7 cellular contexts compared by ENCODE assay signal in the genomic region with DNA sequence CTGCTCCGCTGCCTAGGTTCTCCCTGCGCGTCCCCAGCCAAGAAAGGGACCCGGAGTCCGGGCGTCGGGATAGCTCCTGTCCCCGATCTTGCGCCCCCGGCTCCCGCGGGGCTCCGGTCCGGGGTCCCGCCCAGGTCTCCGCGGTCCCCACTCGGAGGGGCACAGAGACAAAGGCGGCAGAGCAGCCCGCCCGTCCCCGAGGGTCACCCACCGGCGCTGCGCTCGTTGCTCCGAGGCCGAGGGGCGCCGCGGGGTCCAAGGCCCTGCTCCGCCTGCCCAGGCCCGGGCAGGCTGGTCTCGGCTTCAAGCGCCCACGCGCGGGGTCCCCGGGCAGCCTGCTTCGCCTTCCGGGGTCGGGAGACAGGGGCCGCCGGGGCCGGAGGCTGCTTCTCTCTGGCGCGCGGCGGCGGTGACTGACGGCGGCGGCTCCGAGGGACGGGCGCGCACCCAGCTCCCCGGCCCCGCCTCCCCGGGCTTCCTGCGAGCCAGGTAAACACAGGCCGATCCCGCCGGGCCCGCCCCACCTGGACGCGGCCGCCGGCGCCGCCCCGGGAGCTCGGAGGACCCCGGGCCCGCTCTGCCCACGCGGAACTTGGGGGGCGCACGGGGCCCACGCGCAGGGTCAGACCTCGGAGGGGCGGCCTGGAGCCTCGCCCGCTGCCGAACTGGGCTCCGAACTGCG. TPM values are rescaled to one million over a fixed set of nuclear protein-coding genes. Genes with fewer than 3 reads are reported as not detected.
DNase-seq lines count a peak whose midpoint lies in the region; ATAC-seq and TF ChIP-seq lines count a peak whose summit lies in the region.

MBP (minus strand) TSS at position 415 of the 682 bp plus-strand sequence. CDS start 27,522 bp downstream, outside the sequence.

- no peaks in the 10 kb centered on the region for H3K9me3 ChIP-seq in thoracic aorta

- H3K36me3 ChIP-seq in thoracic aorta: no peaks in the 10 kb centered on the region

- peaks cover 15 to 44% of the 10 kb centered on the region in 2 donors for H3K4me1 ChIP-seq in thoracic aorta (ENCODE audit: control insufficient read depth in 1 of 2, low read depth in 2 of 2)

- no peaks in the 10 kb centered on the region for H3K27me3 ChIP-seq in thoracic aorta (replicated peaks; ENCODE audit: insufficient read depth)

- TF ChIP-seq CTCF in epithelial cell of esophagus (IDR thresholded peaks at IDR 0.05; ENCODE audit: insufficient read depth, low read depth, low read length, missing control alignments) (no peak), thoracic aorta (IDR thresholded peaks at IDR 0.05) (no peak)

- ATAC-seq in GM18861 (IDR thresholded peaks at IDR 0.05; ENCODE audit: unreplicated experiment) (peak; percentile 32), HG02870 (IDR thresholded peaks at IDR 0.05; ENCODE audit: unreplicated experiment) (peak; percentile 50), thoracic aorta (ENCODE audit: insufficient number of reproducible peaks, low FRiP score, low read depth) (no peak)
- peak; percentile 59 to 72 for ATAC-seq in naive thymus-derived CD8-positive, alpha-beta T cell

- H3K4me3 Mint-ChIP-seq in naive thymus-derived CD8-positive, alpha-beta T cell: peak within 1 kb of the TSS; percentile 65 to 99 (median 92)

- POLR2A ChIA-PET in naive thymus-derived CD8-positive, alpha-beta T cell (lab: Charles Lee): interaction anchor here (0.6 to 5.2 kb wide), 20 partner anchors 8 to 79 kb away, joined by 3 to 43 read pairs (median 8); no protein-coding TSS in a partner anchor

- H3K4me3 ChIP-seq in epithelial cell of esophagus (ENCODE audit: low read length) (peak within 1 kb of the TSS; percentile 71), thoracic aorta (peak within 1 kb of the TSS; percentile 81)

- H3K27me3 Mint-ChIP-seq in naive thymus-derived CD8-positive, alpha-beta T cell: no peaks in the 10 kb centered on the region

- H3K4me1 Mint-ChIP-seq in naive thymus-derived CD8-positive, alpha-beta T cell: peaks cover 31 to 61% (median 58%) of the 10 kb centered on the region in 4 donors

- DNase-seq in NCI-H2196 (lab: John Stamatoyannopoulos, UW; ENCODE audit: unreplicated experiment) (peak; percentile 75), epithelial cell of esophagus (ENCODE audit: low read depth) (peak; percentile 84), thoracic aorta (ENCODE audit: low spot score) (no peak)
- peak in 2 of 3 experiments; percentile 43 to 44 for DNase-seq in activated CD8-positive, alpha-beta memory T cell treated with anti-CD3 and anti-CD28 coated beads for 48 hours (ENCODE audit: low read depth in 2 of 3, low spot score in 2 of 3)
- peak; percentile 38 to 78 (median 66) for DNase-seq in naive thymus-derived CD8-positive, alpha-beta T cell

- H3K27ac Mint-ChIP-seq in naive thymus-derived CD8-positive, alpha-beta T cell: peak within 1 kb of the TSS; percentile 87 to 98 (median 95)

- H3K27ac ChIP-seq in thoracic aorta: peak within 1 kb of the TSS; percentile 81 to 89

- H3K36me3 Mint-ChIP-seq in naive thymus-derived CD8-positive, alpha-beta T cell: peaks cover 0 to 11% (median 0%) of the 10 kb centered on the region in 3 donors

- H3K9me3 Mint-ChIP-seq in naive thymus-derived CD8-positive, alpha-beta T cell: peaks cover 0 to 2% (median 0%) of the 10 kb centered on the region in 9 donors

RNA-seq across cellular contexts. Expression of gene MBP, which starts in this region (rescaled TPM):
- 100 to 1,000 TPM in 1 of 2 experiments, 10 to 100 TPM in 1; 99.9 to 108 TPM for total RNA-seq in naive thymus-derived CD8-positive, alpha-beta T cell
- polyA plus RNA-seq in naive thymus-derived CD8-positive, alpha-beta T cell: 100 to 1,000 TPM in 2 of 3 donors, 10 to 100 TPM in 1; 89.2 to 148 (median 105) TPM
- 10 to 100 TPM; 41.7 to 42.2 TPM for total RNA-seq in thoracic aorta
